ENCODE assay signal across 11 cellular contexts in the genomic region with DNA sequence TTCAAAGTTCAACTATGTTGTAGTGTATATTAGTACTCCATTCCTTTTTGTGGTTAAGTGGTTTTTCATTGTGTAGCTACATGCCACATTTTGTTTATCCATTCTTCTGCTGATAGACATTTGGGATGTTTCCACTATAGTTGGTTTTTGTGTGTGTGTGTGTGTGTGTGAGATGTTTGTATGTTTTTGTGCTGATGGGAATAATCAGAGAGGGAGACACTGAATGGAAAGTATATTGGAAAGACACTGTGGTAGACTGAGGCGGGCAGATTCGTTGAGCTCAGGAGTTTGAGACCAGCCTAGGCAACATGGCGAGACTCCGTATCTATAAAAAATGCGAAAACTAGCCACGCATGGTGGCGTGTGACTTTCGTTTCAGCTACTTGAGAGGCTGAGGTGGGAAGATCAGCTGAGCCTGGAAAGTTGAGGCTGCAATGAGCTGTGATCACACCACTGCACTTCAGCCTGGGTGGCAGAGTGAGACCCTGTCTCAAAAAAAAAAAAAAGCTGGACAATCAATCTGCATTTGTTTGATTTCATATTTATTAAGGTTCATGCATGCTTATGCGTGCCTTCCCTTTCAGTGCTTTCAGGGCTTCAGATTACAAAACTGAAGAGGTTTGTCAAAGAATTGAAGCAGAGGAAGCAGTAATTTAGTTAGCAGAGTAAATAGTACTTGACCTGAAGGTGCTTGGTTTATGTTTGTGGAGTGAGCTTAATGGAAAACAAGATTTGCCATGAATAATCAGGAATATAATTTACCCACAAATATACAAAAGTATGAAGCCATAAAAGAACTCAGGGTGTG.
DNase-seq lines count a peak whose midpoint lies in the region; TF ChIP-seq lines count a peak whose summit lies in the region.
"Had no signal": no experiment of that assay in that cellular context is flagged by ENCODE, and none has a peak within 500 bp of the region (broad histone marks: within the 10 kb centered on the region; RNA-seq: fewer than 3 reads in every experiment).

No MANE protein-coding gene starts in this region.

- H3K36me3 Mint-ChIP-seq in activated naive CD8-positive, alpha-beta T cell = no peaks in the 10 kb centered on the region
- peaks cover 53% of the 10 kb centered on the region for H3K36me3 Mint-ChIP-seq in nephron progenitor cell (ENCODE audit: low read depth)

- no peaks in the 10 kb centered on the region for H3K9me3 Mint-ChIP-seq in activated naive CD8-positive, alpha-beta T cell (ENCODE audit: low read depth)
- no peaks in the 10 kb centered on the region for H3K9me3 Mint-ChIP-seq in nephron progenitor cell

- no peak for TF ChIP-seq CTCF in nephron progenitor cell (IDR thresholded peaks at IDR 0.05)

- H3K27me3 Mint-ChIP-seq in activated naive CD8-positive, alpha-beta T cell = no peaks in the 10 kb centered on the region
- H3K27me3 Mint-ChIP-seq in nephron progenitor cell (ENCODE audit: low read depth, poor library complexity) = no peaks in the 10 kb centered on the region
- H3K27me3 Mint-ChIP-seq: progenitor cell of endocrine pancreas had no signal

- peak overlapping the region; percentile 76 for H3K27ac Mint-ChIP-seq in activated naive CD8-positive, alpha-beta T cell
- H3K27ac Mint-ChIP-seq in nephron progenitor cell = peak overlapping the region; percentile 60

- H3K4me1 Mint-ChIP-seq in activated naive CD8-positive, alpha-beta T cell (ENCODE audit: low read depth) = peaks cover 35% of the 10 kb centered on the region
- peaks cover 14% of the 10 kb centered on the region for H3K4me1 Mint-ChIP-seq in nephron progenitor cell

- DNase-seq in NCI-H2107 treated with DMSO at 0.1 percent for 48 hours (lab: John Stamatoyannopoulos, UW; ENCODE audit: unreplicated experiment) = peak; percentile 48
- DNase-seq in NCI-H2107 (lab: John Stamatoyannopoulos, UW) = no peak
- DNase-seq in NCI-H1436 treated with DMSO at 0.1 percent for 48 hours (lab: John Stamatoyannopoulos, UW) = peak; percentile 16
- DNase-seq in nephron progenitor cell = no peak
- no peak for DNase-seq in NK-92 treated with Interleukin-12 subunit alpha and Interleukin-12 subunit beta, amount 100 ng/mL, for 24 hours (lab: John Stamatoyannopoulos, UW)
- no peak for DNase-seq in OCI-M1 (lab: John Stamatoyannopoulos, UW)
- DNase-seq in stimulated activated CD4-positive, alpha-beta T cell treated with anti-CD3 and anti-CD28 coated beads, Interleukin-2, amount 100 ng/mL, for 24 hours = no peak
- DNase-seq: dorsolateral prefrontal cortex, SIG-M5 had no signal

- no peak overlapping the region for H3K4me3 Mint-ChIP-seq in activated naive CD8-positive, alpha-beta T cell
- H3K4me3 Mint-ChIP-seq in nephron progenitor cell = no peak overlapping the region

Comparison
In these comparisons a context has a peak if more than half of its experiments do, and no peak if none do; other contexts are left out.
1. DNase-seq: peak in NCI-H2107 treated with DMSO at 0.1 percent for 48 hours (single experiment) and NCI-H1436 treated with DMSO at 0.1 percent for 48 hours (single experiment); none in NCI-H2107 (single experiment), nephron progenitor cell (single experiment), NK-92 treated with Interleukin-12 subunit alpha and Interleukin-12 subunit beta, amount 100 ng/mL, for 24 hours (single experiment), OCI-M1 (single experiment) and stimulated activated CD4-positive, alpha-beta T cell treated with anti-CD3 and anti-CD28 coated beads, Interleukin-2, amount 100 ng/mL, for 24 hours (0 of 2).